Comparison of ENCODE assay signal across 1 cellular context in the genomic region with DNA sequence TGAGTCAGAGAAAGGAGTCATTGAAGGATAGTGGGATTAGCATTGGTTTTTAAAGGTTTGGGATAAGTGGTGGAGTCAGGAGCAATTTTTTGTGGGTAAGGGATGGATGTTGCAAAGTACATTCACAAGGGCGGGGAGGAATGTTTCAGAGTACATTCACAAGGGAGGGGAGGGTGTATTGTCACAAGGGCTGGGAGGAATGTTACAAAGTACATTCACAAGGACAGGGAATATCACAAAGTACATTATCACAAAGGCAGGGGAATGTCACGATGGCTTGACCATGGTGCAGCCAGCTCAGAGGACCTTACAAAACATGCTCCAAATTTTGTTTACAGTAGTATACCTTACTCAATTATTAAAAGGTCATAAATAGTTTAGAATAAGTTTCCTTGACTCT.
TF ChIP-seq lines count a peak whose summit lies in the region.

No MANE protein-coding gene starts in this region.

TF ChIP-seq in K562, 482 proteins besides CTCF, POLR2A, EP300 and RAD21 (continued from another document):
- TF ChIP-seq ZBTB49 (CRISPR knock-in tag; IDR thresholded peaks at IDR 0.05; ENCODE audit: borderline replicate concordance) (no peak), ZC3H4 (CRISPR knock-in tag; IDR thresholded peaks at IDR 0.05; ENCODE audit: borderline replicate concordance) (no peak)
- TF ChIP-seq, protein P1, sequence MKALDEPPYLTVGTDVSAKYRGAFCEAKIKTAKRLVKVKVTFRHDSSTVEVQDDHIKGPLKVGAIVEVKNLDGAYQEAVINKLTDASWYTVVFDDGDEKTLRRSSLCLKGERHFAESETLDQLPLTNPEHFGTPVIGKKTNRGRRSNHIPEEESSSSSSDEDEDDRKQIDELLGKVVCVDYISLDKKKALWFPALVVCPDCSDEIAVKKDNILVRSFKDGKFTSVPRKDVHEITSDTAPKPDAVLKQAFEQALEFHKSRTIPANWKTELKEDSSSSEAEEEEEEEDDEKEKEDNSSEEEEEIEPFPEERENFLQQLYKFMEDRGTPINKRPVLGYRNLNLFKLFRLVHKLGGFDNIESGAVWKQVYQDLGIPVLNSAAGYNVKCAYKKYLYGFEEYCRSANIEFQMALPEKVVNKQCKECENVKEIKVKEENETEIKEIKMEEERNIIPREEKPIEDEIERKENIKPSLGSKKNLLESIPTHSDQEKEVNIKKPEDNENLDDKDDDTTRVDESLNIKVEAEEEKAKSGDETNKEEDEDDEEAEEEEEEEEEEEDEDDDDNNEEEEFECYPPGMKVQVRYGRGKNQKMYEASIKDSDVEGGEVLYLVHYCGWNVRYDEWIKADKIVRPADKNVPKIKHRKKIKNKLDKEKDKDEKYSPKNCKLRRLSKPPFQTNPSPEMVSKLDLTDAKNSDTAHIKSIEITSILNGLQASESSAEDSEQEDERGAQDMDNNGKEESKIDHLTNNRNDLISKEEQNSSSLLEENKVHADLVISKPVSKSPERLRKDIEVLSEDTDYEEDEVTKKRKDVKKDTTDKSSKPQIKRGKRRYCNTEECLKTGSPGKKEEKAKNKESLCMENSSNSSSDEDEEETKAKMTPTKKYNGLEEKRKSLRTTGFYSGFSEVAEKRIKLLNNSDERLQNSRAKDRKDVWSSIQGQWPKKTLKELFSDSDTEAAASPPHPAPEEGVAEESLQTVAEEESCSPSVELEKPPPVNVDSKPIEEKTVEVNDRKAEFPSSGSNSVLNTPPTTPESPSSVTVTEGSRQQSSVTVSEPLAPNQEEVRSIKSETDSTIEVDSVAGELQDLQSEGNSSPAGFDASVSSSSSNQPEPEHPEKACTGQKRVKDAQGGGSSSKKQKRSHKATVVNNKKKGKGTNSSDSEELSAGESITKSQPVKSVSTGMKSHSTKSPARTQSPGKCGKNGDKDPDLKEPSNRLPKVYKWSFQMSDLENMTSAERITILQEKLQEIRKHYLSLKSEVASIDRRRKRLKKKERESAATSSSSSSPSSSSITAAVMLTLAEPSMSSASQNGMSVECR (CRISPR knock-in tag; IDR thresholded peaks at IDR 0.05): no peak
- TF ChIP-seq, protein P2, sequence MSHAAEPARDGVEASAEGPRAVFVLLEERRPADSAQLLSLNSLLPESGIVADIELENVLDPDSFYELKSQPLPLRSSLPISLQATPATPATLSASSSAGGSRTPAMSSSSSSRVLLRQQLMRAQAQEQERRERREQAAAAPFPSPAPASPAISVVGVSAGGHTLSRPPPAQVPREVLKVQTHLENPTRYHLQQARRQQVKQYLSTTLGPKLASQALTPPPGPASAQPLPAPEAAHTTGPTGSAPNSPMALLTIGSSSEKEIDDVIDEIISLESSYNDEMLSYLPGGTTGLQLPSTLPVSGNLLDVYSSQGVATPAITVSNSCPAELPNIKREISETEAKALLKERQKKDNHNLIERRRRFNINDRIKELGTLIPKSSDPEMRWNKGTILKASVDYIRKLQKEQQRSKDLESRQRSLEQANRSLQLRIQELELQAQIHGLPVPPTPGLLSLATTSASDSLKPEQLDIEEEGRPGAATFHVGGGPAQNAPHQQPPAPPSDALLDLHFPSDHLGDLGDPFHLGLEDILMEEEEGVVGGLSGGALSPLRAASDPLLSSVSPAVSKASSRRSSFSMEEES (CRISPR knock-in tag; IDR thresholded peaks at IDR 0.05): no peak
